18 cellular contexts compared by ENCODE assay signal in genomic region chr7:24881622-24882021, GRCh38.
DNase-seq lines count a peak whose midpoint lies in the region; ATAC-seq, FAIRE-seq and TF ChIP-seq lines count a peak whose summit lies in the region.
"Had no signal": no experiment of that assay in that cellular context is flagged by ENCODE, and none has a peak within 500 bp of the region (broad histone marks: within the 10 kb centered on the region; RNA-seq: fewer than 3 reads in every experiment).

No MANE protein-coding gene starts in this region.

- H2BK12ac ChIP-seq in H1 (ENCODE audit: low read depth, low read length) = no peak overlapping the region

- H3K4me2 ChIP-seq in GM23338 (no peak overlapping the region), H1 (ENCODE audit: insufficient read depth in 1 of 2, low read depth in 2 of 2, low read length in 2 of 2) (no peak overlapping the region)
- H3K4me2 ChIP-seq: BLaER1 had no signal

- no peak overlapping the region for H2AK5ac ChIP-seq in H1 (ENCODE audit: low read depth, low read length)

- no peaks in the 10 kb centered on the region for H3K27me3 ChIP-seq in GM23338 (ENCODE audit: insufficient read depth)
- no peaks in the 10 kb centered on the region for H3K27me3 ChIP-seq in RWPE2 (ENCODE audit: insufficient read depth, poor library complexity, severe bottlenecking)
- H3K27me3 ChIP-seq in H1 (replicated peaks in 1 of 4; ENCODE audit: control insufficient read depth in 3 of 4, extremely low read depth in 1 of 4, insufficient read depth in 3 of 4, low read length in 3 of 4) = no peaks in the 10 kb centered on the region
- no peaks in the 10 kb centered on the region for H3K27me3 ChIP-seq in dorsolateral prefrontal cortex
- H3K27me3 ChIP-seq: BLaER1, cardiac muscle cell, vagina had no signal

- H3K4me3 Mint-ChIP-seq in GM23338 = no peak overlapping the region
- H3K4me3 Mint-ChIP-seq: naive thymus-derived CD8-positive, alpha-beta T cell; T-cell had no signal

- H3K4ac ChIP-seq in H1 (replicated peaks; ENCODE audit: insufficient read length, low read depth, low read length) = no peak overlapping the region

- no peak overlapping the region for H3K4me3 ChIP-seq in GM23338
- no peak overlapping the region for H3K4me3 ChIP-seq in RWPE2 (ENCODE audit: severe bottlenecking)
- H3K4me3 ChIP-seq in H1 (ENCODE audit: extremely low read depth in 1 of 4, insufficient read depth in 2 of 4, low read depth in 3 of 4, low read length in 4 of 4) = no peak overlapping the region
- H3K4me3 ChIP-seq in dorsolateral prefrontal cortex = no peak overlapping the region
- H3K4me3 ChIP-seq: BLaER1, cardiac muscle cell, vagina had no signal

- H4K5ac ChIP-seq in H1 (ENCODE audit: insufficient read length, low read depth, low read length) = no peak overlapping the region

- H3K14ac ChIP-seq in H1 (ENCODE audit: insufficient read length) = no peak overlapping the region

- no peak for TF ChIP-seq POLR2A in H1 (IDR thresholded peaks at IDR 0.05; ENCODE audit: control extremely low read depth in 1 of 2, low read depth in 2 of 2, low read length in 2 of 2)
- TF ChIP-seq POLR2A in GM12891 (IDR thresholded peaks at IDR 0.05; ENCODE audit: low read depth, low read length) = no peak

- no peak overlapping the region for H3K9ac ChIP-seq in H1 (replicated peaks in 1 of 4; ENCODE audit: extremely low read depth in 1 of 4, low read depth in 3 of 4, low read length in 3 of 4)
- H3K9ac ChIP-seq: BLaER1 had no signal

- TF ChIP-seq CTCF in GM23338 (conservative IDR thresholded peaks at IDR 0.05; ENCODE audit: low read depth in 2 of 2) = peak; percentile 37 to 57
- TF ChIP-seq CTCF in RWPE2 (IDR thresholded peaks at IDR 0.05; ENCODE audit: poor library complexity, severe bottlenecking) = peak; percentile 12
- peak; percentile 59 to 92 (median 65) for TF ChIP-seq CTCF in H1 (IDR thresholded peaks at IDR 0.05; ENCODE audit: control extremely low read depth in 1 of 3, insufficient read depth in 1 of 3, low read depth in 1 of 3, low read length in 3 of 3)
- TF ChIP-seq CTCF in dorsolateral prefrontal cortex (IDR thresholded peaks at IDR 0.05 in 54 of 56, conservative IDR thresholded peaks at IDR 0.05 in 2 of 56; ENCODE audit: low read depth in 1 of 56, partially characterized antibody in 56 of 56) = no peak

- FAIRE-seq in H1 (lab: Jason Lieb, UNC) (no peak), GM12891 (lab: Jason Lieb, UNC) (no peak)

- DNase-seq in A172 (ENCODE audit: low spot score) = peak; percentile 29
- peak; percentile 57 for DNase-seq in GM23338 (ENCODE audit: low spot score)
- DNase-seq in RWPE2 (ENCODE audit: low spot score) = no peak
- DNase-seq in H1 (ENCODE audit: low read depth in 1 of 2, low spot score in 2 of 2) = no peak
- no peak for DNase-seq in GM12891 (ENCODE audit: insufficient read length, low spot score)
- no peak for DNase-seq in NCI-H1417 treated with DMSO at 0.1 percent for 48 hours (lab: John Stamatoyannopoulos, UW)
- no peak for DNase-seq in dorsolateral prefrontal cortex
- DNase-seq: activated CD4-positive, alpha-beta T cell treated with anti-CD3 and anti-CD28 coated beads, Interleukin-2, amount 50 U/mL, for 4 hours; activated gamma-delta T cell; naive thymus-derived CD8-positive, alpha-beta T cell; retina; stimulated activated CD4-positive, alpha-beta T cell treated with anti-CD3 and anti-CD28 coated beads, Interleukin-2, amount 100 ng/mL, for 48 hours; T-cell had no signal

- ATAC-seq in GM23338 (peak; percentile 52), RWPE2 (ENCODE audit: low read depth) (0 out of 3 replicates have a peak, but pooled peaks have one; percentile 40), HG03565 (IDR thresholded peaks at IDR 0.05; ENCODE audit: unreplicated experiment) (no peak)
- ATAC-seq: left lobe of liver; naive thymus-derived CD8-positive, alpha-beta T cell; T-cell had no signal

- intact Hi-C loops in dorsolateral prefrontal cortex (cut with DNase I) = no loop called here

- no peaks in the 10 kb centered on the region for H3K9me3 Mint-ChIP-seq in GM23338
- H3K9me3 Mint-ChIP-seq: naive thymus-derived CD8-positive, alpha-beta T cell; T-cell had no signal

- H3K18ac ChIP-seq in H1 (ENCODE audit: extremely low read depth, low read length) = no peak overlapping the region

- H4K8ac ChIP-seq in H1 (ENCODE audit: extremely low read depth, insufficient read depth, low read length) = no peak overlapping the region

- H3K36me3 ChIP-seq in GM23338 (ENCODE audit: insufficient read depth) (no peaks in the 10 kb centered on the region), RWPE2 (ENCODE audit: low read depth) (peaks cover 21% of the 10 kb centered on the region), H1 (ENCODE audit: control insufficient read depth in 2 of 4, insufficient read depth in 4 of 4, low read length in 3 of 4) (no peaks in the 10 kb centered on the region)
- H3K36me3 ChIP-seq: BLaER1, cardiac muscle cell, vagina had no signal

- H2BK5ac ChIP-seq in H1 (ENCODE audit: low read depth, low read length) = no peak overlapping the region

- no peak overlapping the region for H2BK120ac ChIP-seq in H1 (replicated peaks; ENCODE audit: low read depth, low read length)

- peak; percentile 24 to 51; a peak in 2 of 4 replicates for TF ChIP-seq RAD21 in H1 (IDR thresholded peaks at IDR 0.05 in 1 of 2, conservative IDR thresholded peaks at IDR 0.05 in 1 of 2; ENCODE audit: low read depth in 2 of 2, low read length in 2 of 2)

- peaks cover 5% of the 10 kb centered on the region for H3K27me3 Mint-ChIP-seq in GM23338 (ENCODE audit: insufficient read depth, low read depth, poor library complexity)
- H3K27me3 Mint-ChIP-seq: naive thymus-derived CD8-positive, alpha-beta T cell; T-cell had no signal

- no peaks in the 10 kb centered on the region for H3K23me2 ChIP-seq in H1 (ENCODE audit: low read depth, low read length)

- H3K27ac Mint-ChIP-seq in GM23338 = no peak overlapping the region
- H3K27ac Mint-ChIP-seq: naive thymus-derived CD8-positive, alpha-beta T cell; T-cell had no signal

- H2BK20ac ChIP-seq in H1 (ENCODE audit: low read length) = no peak overlapping the region

- H3K9me3 ChIP-seq in RWPE2 (ENCODE audit: severe bottlenecking) (no peaks in the 10 kb centered on the region), H1 (ENCODE audit: insufficient read depth in 2 of 2, low read depth in 1 of 2, low read length in 1 of 2) (no peaks in the 10 kb centered on the region)
- H3K9me3 ChIP-seq: BLaER1, vagina had no signal

- H3K79me2 ChIP-seq in GM23338 (replicated peaks; ENCODE audit: insufficient read depth) (no peaks in the 10 kb centered on the region), H1 (ENCODE audit: control insufficient read depth in 1 of 2, insufficient read depth in 2 of 2, low read length in 2 of 2) (no peaks in the 10 kb centered on the region)

- no peaks in the 10 kb centered on the region for H3K79me1 ChIP-seq in H1 (ENCODE audit: low read depth, low read length)

- POLR2A ChIA-PET in H1 (lab: Charles Lee; ENCODE audit: partially characterized antibody) = no interaction called here

- H3K9me2 ChIP-seq in GM23338 (ENCODE audit: insufficient read depth) = no peaks in the 10 kb centered on the region

- H3K27ac ChIP-seq in GM23338 (ENCODE audit: low read depth) (no peak overlapping the region), RWPE2 (ENCODE audit: poor library complexity, severe bottlenecking) (no peak overlapping the region), H1 (ENCODE audit: low read depth, low read length) (no peak overlapping the region), dorsolateral prefrontal cortex (no peak overlapping the region)
- H3K27ac ChIP-seq: BLaER1, cardiac muscle cell, vagina had no signal

- H2AFZ ChIP-seq in GM23338 = no peak overlapping the region
- no peak overlapping the region for H2AFZ ChIP-seq in H1 (ENCODE audit: low read length)

- H2BK15ac ChIP-seq in H1 (ENCODE audit: low read length) = no peak overlapping the region

- H3F3A ChIP-seq in GM23338 (replicated peaks; ENCODE audit: low read depth) = no peaks in the 10 kb centered on the region

- H4K20me1 ChIP-seq in GM23338 (replicated peaks; ENCODE audit: insufficient read depth) = no peaks in the 10 kb centered on the region
- H4K20me1 ChIP-seq in H1 (replicated peaks in 1 of 2; ENCODE audit: control insufficient read depth in 1 of 2, insufficient read depth in 2 of 2, low read length in 2 of 2) = no peaks in the 10 kb centered on the region
- H4K20me1 ChIP-seq: BLaER1 had no signal

- no peak overlapping the region for H4K91ac ChIP-seq in H1 (replicated peaks; ENCODE audit: insufficient read length, low read length)

- TF ChIP-seq EP300 in H1 (IDR thresholded peaks at IDR 0.05; ENCODE audit: borderline replicate concordance in 1 of 2, low read depth in 2 of 2, low read length in 2 of 2) = no peak

- peaks cover 61% of the 10 kb centered on the region for H3K4me1 Mint-ChIP-seq in GM23338

- CTCF ChIA-PET in H1 (lab: Charles Lee; ENCODE audit: partially characterized antibody) = interaction anchor here (0.7 to 3.9 kb wide), 20 partner anchors 10 to 217 kb away, joined by 3 to 29 read pairs (median 4); no protein-coding TSS in a partner anchor

- H3K23ac ChIP-seq in H1 (ENCODE audit: insufficient read length) = no peak overlapping the region

- H3K4me1 ChIP-seq in GM23338 (ENCODE audit: insufficient read depth) (peaks cover 45% of the 10 kb centered on the region), RWPE2 (ENCODE audit: insufficient read depth, poor library complexity, severe bottlenecking) (peaks cover 11% of the 10 kb centered on the region), H1 (replicated peaks in 1 of 4; ENCODE audit: control insufficient read depth in 3 of 4, insufficient read depth in 4 of 4, low read length in 3 of 4) (peaks cover 3 to 21% (median 14%) of the 10 kb centered on the region in 4 experiments; a peak in 5 of 7 replicates)

- H3K56ac ChIP-seq in H1 (replicated peaks; ENCODE audit: insufficient read length, low read depth, low read length) = no peak overlapping the region

- 88% methylated on average over 4 of the region's 4 CpGs; no CpG with 5 or more reads in 1 of the 2 experiments for WGBS in H1 (ENCODE audit: extremely low coverage in 1 of 2, insufficient coverage in 1 of 2, insufficient read length in 1 of 2, insufficient replicate concordance in 2 of 2, low coverage in 1 of 2, low lambda C conversion rate in 2 of 2, missing lambda C conversion rate in 1 of 2), 2 experiments

- H3K36me3 Mint-ChIP-seq in GM23338 (ENCODE audit: low read depth) = no peaks in the 10 kb centered on the region

TF ChIP-seq in H1, 55 proteins besides CTCF, POLR2A, EP300 and RAD21:
- TF ChIP-seq TEAD4 (IDR thresholded peaks at IDR 0.05; ENCODE audit: low read depth, low read length) = peak; percentile 68
- no peak for TF ChIP-seq TBP (IDR thresholded peaks at IDR 0.05; ENCODE audit: low read depth, low read length)
- no peak for TF ChIP-seq JUND (IDR thresholded peaks at IDR 0.05; ENCODE audit: low read length)

TF ChIP-seq in GM12891, 5 proteins besides CTCF, POLR2A, EP300 and RAD21:
- TF ChIP-seq POLR2AphosphoS5 (IDR thresholded peaks at IDR 0.05; ENCODE audit: low read depth, low read length) = no peak
- no peak for TF ChIP-seq SPI1 (IDR thresholded peaks at IDR 0.05; ENCODE audit: low read depth, low read length)
- no peak for TF ChIP-seq POU2F2 (IDR thresholded peaks at IDR 0.05; ENCODE audit: low read depth, low read length)

Comparison
In these comparisons a context has a peak if more than half of its experiments do, and no peak if none do; other contexts are left out.
1. DNase-seq: peak in A172 (single experiment) and GM23338 (single experiment); none in RWPE2 (single experiment), H1 (0 of 2), GM12891 (single experiment), NCI-H1417 treated with DMSO at 0.1 percent for 48 hours (single experiment) and dorsolateral prefrontal cortex (0 of 10).
2. CTCF ChIP-seq: peak in GM23338 (2 of 2), RWPE2 (single experiment) and H1 (3 of 3); none in dorsolateral prefrontal cortex (0 of 56).